Comparison of ENCODE assay signal across 1 cellular context in genomic region chr3:149339931-149340309, GRCh38.
TF ChIP-seq lines count a peak whose summit lies in the region.

No MANE protein-coding gene starts in this region.

TF ChIP-seq in HCT116, 20 proteins besides CTCF, POLR2A, EP300 and RAD21 (continued from another document):
- peak; percentile 64 for TF ChIP-seq MAX (IDR thresholded peaks at IDR 0.05)
- TF ChIP-seq ELF1 (IDR thresholded peaks at IDR 0.05; ENCODE audit: borderline replicate concordance, low read depth), result peak; percentile 45
- no peak for TF ChIP-seq ZNF274 (IDR thresholded peaks at IDR 0.05; ENCODE audit: low read depth, low read length)
- peak; percentile 83 for TF ChIP-seq TCF7L2 (IDR thresholded peaks at IDR 0.05; ENCODE audit: borderline replicate concordance, extremely low read depth, insufficient read depth, insufficient read length)
TF ChIP-seq in HCT116: peak in this region for 14.
